ENCODE assay signal across 25 cellular contexts in the genomic region with DNA sequence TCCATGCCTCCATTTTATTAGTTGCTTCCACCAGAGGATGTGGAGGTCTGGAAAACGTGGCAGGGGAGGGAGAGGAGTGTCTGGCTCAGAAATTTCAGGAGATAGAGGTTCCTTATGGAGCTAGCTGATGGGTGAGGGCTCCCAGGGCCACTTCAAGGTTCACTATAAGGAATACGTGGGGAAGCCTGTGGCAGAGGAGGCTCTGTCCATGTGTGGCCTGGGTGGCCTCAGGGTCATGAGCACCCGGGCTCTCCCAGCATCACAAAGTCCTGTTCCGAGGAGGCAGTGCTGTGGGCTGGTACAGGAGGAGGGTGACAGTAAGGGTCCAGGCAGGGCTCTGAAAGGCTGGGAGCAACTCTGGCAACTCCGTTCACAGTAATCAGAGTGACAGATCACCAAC. TPM values are rescaled to one million over a fixed set of nuclear protein-coding genes. Genes with fewer than 3 reads are reported as not detected.
"Had no signal": no experiment of that assay in that cellular context is flagged by ENCODE, and none has a peak within 500 bp of the region (broad histone marks: within the 10 kb centered on the region; RNA-seq: fewer than 3 reads in every experiment).

No MANE protein-coding gene starts in this region.

- H3K4me3 Mint-ChIP-seq: activated CD4-positive, alpha-beta memory T cell treated with anti-CD3 and anti-CD28 coated beads for 36 hours; activated CD4-positive, alpha-beta T cell treated with anti-CD3 and anti-CD28 coated beads for 36 hours; activated CD8-positive, alpha-beta memory T cell treated with anti-CD3 and anti-CD28 coated beads, Interleukin-2, amount 10 ng/mL, durations not matched to agents 7 days and 5 days; activated naive CD4-positive, alpha-beta T cell treated with anti-CD3 and anti-CD28 coated beads, Interleukin-2, amount 10 ng/mL, durations not matched to agents 7 days and 5 days; activated naive CD8-positive, alpha-beta T cell treated with anti-CD3 and anti-CD28 coated beads, Interleukin-2, amount 50 U/mL, for 24 hours; activated T-cell treated with anti-CD3 and anti-CD28 coated beads, Interleukin-2, amount 50 U/mL, for 24 hours; brain; nephron progenitor cell; T-helper 2 cell treated with Interferon-gamma antibody and Interleukin-4, amounts not matched to agents 5 μg/mL and 100 μg/mL, for 36 hours; WTC11 had no signal

- ATAC-seq: activated CD4-positive, alpha-beta T cell treated with anti-CD3 and anti-CD28 coated beads for 36 hours; activated CD8-positive, alpha-beta memory T cell treated with anti-CD3 and anti-CD28 coated beads, Interleukin-2, amount 10 ng/mL, durations not matched to agents 7 days and 5 days; activated naive CD8-positive, alpha-beta T cell treated with anti-CD3 and anti-CD28 coated beads, Interleukin-2, amount 50 U/mL, for 24 hours; psoas muscle had no signal

- H3K36me3 Mint-ChIP-seq: activated CD4-positive, alpha-beta memory T cell treated with anti-CD3 and anti-CD28 coated beads for 36 hours; activated CD8-positive, alpha-beta memory T cell treated with anti-CD3 and anti-CD28 coated beads, Interleukin-2, amount 10 ng/mL, durations not matched to agents 7 days and 5 days; activated naive CD4-positive, alpha-beta T cell treated with anti-CD3 and anti-CD28 coated beads, Interleukin-2, amount 10 ng/mL, durations not matched to agents 7 days and 5 days; brain had no signal

- H3K4me3 ChIP-seq: colonic mucosa, esophagus muscularis mucosa, hepatocyte, ovary, psoas muscle, thoracic aorta had no signal

- H3K4me1 ChIP-seq: colonic mucosa, psoas muscle had no signal

- H3K9me3 Mint-ChIP-seq: activated naive CD4-positive, alpha-beta T cell treated with anti-CD3 and anti-CD28 coated beads, Interleukin-2, amount 10 ng/mL, durations not matched to agents 7 days and 5 days; activated T-helper 2 cell treated with anti-CD3 and anti-CD28 coated beads, Interferon-gamma antibody, Interleukin-2, Interleukin-4, amounts not matched to agents 10 μg/mL and 5 μg/mL and 100 μg/mL, durations not matched to agents 14 hours and 24 hours and 36 hours; T-helper 2 cell treated with Interferon-gamma antibody and Interleukin-4, amounts not matched to agents 5 μg/mL and 100 μg/mL, for 36 hours had no signal

- H3K27ac Mint-ChIP-seq: activated CD4-positive, alpha-beta memory T cell treated with anti-CD3 and anti-CD28 coated beads for 36 hours; activated CD4-positive, alpha-beta T cell treated with anti-CD3 and anti-CD28 coated beads for 36 hours; activated CD8-positive, alpha-beta memory T cell treated with anti-CD3 and anti-CD28 coated beads, Interleukin-2, amount 10 ng/mL, durations not matched to agents 7 days and 5 days; activated naive CD4-positive, alpha-beta T cell treated with anti-CD3 and anti-CD28 coated beads, Interleukin-2, amount 10 ng/mL, durations not matched to agents 7 days and 5 days; activated naive CD8-positive, alpha-beta T cell treated with anti-CD3 and anti-CD28 coated beads, Interleukin-2, amount 50 U/mL, for 24 hours; activated T-cell treated with anti-CD3 and anti-CD28 coated beads, Interleukin-2, amount 50 U/mL, for 24 hours; activated T-helper 2 cell treated with anti-CD3 and anti-CD28 coated beads, Interferon-gamma antibody, Interleukin-2, Interleukin-4, amounts not matched to agents 10 μg/mL and 5 μg/mL and 100 μg/mL, durations not matched to agents 14 hours and 24 hours and 36 hours; nephron progenitor cell; T-helper 2 cell treated with Interferon-gamma antibody and Interleukin-4, amounts not matched to agents 5 μg/mL and 100 μg/mL, for 36 hours; WTC11 had no signal

- H3K27me3 ChIP-seq: colonic mucosa, esophagus muscularis mucosa, hepatocyte, ovary had no signal

- H3K36me3 ChIP-seq: colonic mucosa, ovary, thoracic aorta had no signal

- DNase-seq: activated CD4-positive, alpha-beta memory T cell treated with anti-CD3 and anti-CD28 coated beads for 36 hours; activated CD4-positive, alpha-beta T cell treated with anti-CD3 and anti-CD28 coated beads for 36 hours; activated CD8-positive, alpha-beta memory T cell treated with anti-CD3 and anti-CD28 coated beads, Interleukin-2, amount 10 ng/mL, durations not matched to agents 7 days and 5 days; activated naive CD4-positive, alpha-beta T cell treated with anti-CD3 and anti-CD28 coated beads, Interleukin-2, amount 10 ng/mL, durations not matched to agents 7 days and 5 days; activated naive CD8-positive, alpha-beta T cell treated with anti-CD3 and anti-CD28 coated beads, Interleukin-2, amount 50 U/mL, for 24 hours; activated T-cell treated with anti-CD3 and anti-CD28 coated beads, Interleukin-2, amount 50 U/mL, for 24 hours; anterior cingulate cortex; central memory CD4-positive, alpha-beta T cell; colonic mucosa; effector CD4-positive, alpha-beta T cell; mesendoderm; nephron progenitor cell; ovary; psoas muscle; right cardiac atrium; small intestine; stimulated activated CD4-positive, alpha-beta T cell treated with anti-CD3 and anti-CD28 coated beads, Interleukin-15, amount 100 ng/mL, for 24 hours; stimulated activated CD4-positive, alpha-beta T cell treated with anti-CD3 and anti-CD28 coated beads, Interleukin-2, amount 100 ng/mL, for 48 hours had no signal

- H3K79me2 ChIP-seq: hepatocyte had no signal

- H3K27ac ChIP-seq: colonic mucosa, esophagus muscularis mucosa, hepatocyte, ovary, psoas muscle, thoracic aorta had no signal

- H3K4me1 Mint-ChIP-seq: activated CD4-positive, alpha-beta T cell treated with anti-CD3 and anti-CD28 coated beads for 36 hours; activated CD8-positive, alpha-beta memory T cell treated with anti-CD3 and anti-CD28 coated beads, Interleukin-2, amount 10 ng/mL, durations not matched to agents 7 days and 5 days; activated naive CD4-positive, alpha-beta T cell treated with anti-CD3 and anti-CD28 coated beads, Interleukin-2, amount 10 ng/mL, durations not matched to agents 7 days and 5 days; brain had no signal

- H3K9me3 ChIP-seq: colonic mucosa, esophagus muscularis mucosa, ovary, psoas muscle, thoracic aorta had no signal

- H2AFZ ChIP-seq: hepatocyte had no signal

RNA-seq across cellular contexts. Expression of a gene that starts 24.6 kb away (rescaled TPM):
- total RNA-seq: activated CD4-positive, alpha-beta memory T cell treated with anti-CD3 and anti-CD28 coated beads for 36 hours; activated CD8-positive, alpha-beta memory T cell treated with anti-CD3 and anti-CD28 coated beads, Interleukin-2, amount 10 ng/mL, durations not matched to agents 7 days and 5 days had no signal
